In genomic region chr2:231917280-231918088, GRCh38 we compare ENCODE assay signal across 21 cellular contexts. TPM values are rescaled to one million over a fixed set of nuclear protein-coding genes. Genes with fewer than 3 reads are reported as not detected.
DNase-seq lines count a peak whose midpoint lies in the region; ATAC-seq, FAIRE-seq and TF ChIP-seq lines count a peak whose summit lies in the region.
"Had no signal": no experiment of that assay in that cellular context is flagged by ENCODE, and none has a peak within 500 bp of the region (broad histone marks: within the 10 kb centered on the region; RNA-seq: fewer than 3 reads in every experiment).

No MANE protein-coding gene starts in this region.

- in situ Hi-C loops in Panc1 (cut with HindIII; ENCODE audit: low pct_unique_long_range_greater_than_20kb, low sequenced_read_pairs), result no loop called here

- no peak for TF ChIP-seq CTCF in Panc1 (IDR thresholded peaks at IDR 0.05)
- TF ChIP-seq CTCF in nephron progenitor cell (IDR thresholded peaks at IDR 0.05), result no peak
- TF ChIP-seq CTCF in CD4-positive, alpha-beta T cell (IDR thresholded peaks at IDR 0.05), result no peak

- ATAC-seq in Panc1, result 0 out of 2 replicates have a peak, but pooled peaks have one; percentile 39
- ATAC-seq in HG02938 (IDR thresholded peaks at IDR 0.05; ENCODE audit: unreplicated experiment), result no peak
- ATAC-seq in CD4-positive, alpha-beta T cell (ENCODE audit: poor library complexity), result no peak

- no TSS peak for BruUV-seq in Panc1 (replicated peaks; lab: Mats Ljungman, UMichigan)

- no peaks in the 10 kb centered on the region for H3K27me3 ChIP-seq in Panc1 (ENCODE audit: control insufficient read depth, insufficient read depth, low read length)
- no peaks in the 10 kb centered on the region for H3K27me3 ChIP-seq in CD4-positive, alpha-beta T cell (ENCODE audit: control insufficient read depth, insufficient read depth, low read length)

- intact Hi-C loops in Panc1 (cut with micrococcal nuclease; ENCODE audit: unreplicated experiment), result no loop called here
- intact Hi-C loops in CD4-positive, alpha-beta T cell (cut with DNase I, micrococcal nuclease), result no loop called here

- H3K27me3 Mint-ChIP-seq in nephron progenitor cell (ENCODE audit: low read depth, poor library complexity), result peaks cover 42% of the 10 kb centered on the region
- H3K27me3 Mint-ChIP-seq in CD4-positive, alpha-beta T cell, result peaks cover 3% of the 10 kb centered on the region

- H3K4me1 Mint-ChIP-seq in nephron progenitor cell, result peaks cover 10% of the 10 kb centered on the region
- H3K4me1 Mint-ChIP-seq in CD4-positive, alpha-beta T cell (ENCODE audit: low read depth), result no peaks in the 10 kb centered on the region

- DNase-seq in D341Med (ENCODE audit: low spot score) (peak; percentile 20), Panc1 (ENCODE audit: low read depth, low spot score) (no peak), frontal cortex (ENCODE audit: low spot score in 2 of 2) (peak; percentile 39 to 54), nephron progenitor cell (no peak), DMS53 (lab: John Stamatoyannopoulos, UW) (no peak)
- DNase-seq in CD4-positive, alpha-beta T cell, result no peak
- DNase-seq in activated naive CD4-positive, alpha-beta T cell treated with Interleukin-2 at 50 U/mL for 16 hours, result no peak
- DNase-seq: activated T-cell treated with anti-CD3 and anti-CD28 coated beads, Interleukin-2, amount 50 U/mL, for 72 hours; AML-193; EL; NCI-H1092 treated with DMSO at 0.1 percent for 48 hours; NCI-H2227 treated with DMSO at 0.1 percent for 48 hours; stimulated activated CD4-positive, alpha-beta T cell treated with anti-CD3 and anti-CD28 coated beads, Interleukin-2, amount 100 ng/mL, for 24 hours; stimulated activated CD8-positive, alpha-beta memory T cell treated with anti-CD3 and anti-CD28 coated beads, Interleukin-4, amount 100 ng/mL, for 48 hours; SW 1271 had no signal

- H3K9me3 ChIP-seq in Panc1 (ENCODE audit: control insufficient read depth, insufficient read depth, low read depth, low read length), result no peaks in the 10 kb centered on the region
- H3K9me3 ChIP-seq in CD4-positive, alpha-beta T cell (ENCODE audit: control insufficient read depth, low read length), result no peaks in the 10 kb centered on the region

- H3K36me3 ChIP-seq in Panc1 (ENCODE audit: control insufficient read depth, insufficient read depth, low read length), result no peaks in the 10 kb centered on the region

- H3K27ac Mint-ChIP-seq in nephron progenitor cell, result peak overlapping the region; percentile 85
- H3K27ac Mint-ChIP-seq in CD4-positive, alpha-beta T cell, result no peak overlapping the region
- H3K27ac Mint-ChIP-seq: activated T-cell treated with anti-CD3 and anti-CD28 coated beads, Interleukin-2, amount 50 U/mL, for 72 hours; type B pancreatic cell had no signal

- H3K27ac ChIP-seq in Panc1 (ENCODE audit: low read length), result no peak overlapping the region
- H3K27ac ChIP-seq in CD4-positive, alpha-beta T cell (ENCODE audit: low read depth, low read length), result no peak overlapping the region

- FAIRE-seq in frontal cortex (lab: Jason Lieb, UNC), result no peak
- FAIRE-seq: astrocyte, GM19239 had no signal

- H3K4me1 ChIP-seq in Panc1 (ENCODE audit: control insufficient read depth, insufficient read depth, low read length), result no peaks in the 10 kb centered on the region

- CTCF ChIA-PET in Panc1 (lab: Charles Lee), result interaction anchor here (0.7 kb wide), 2 partner anchors 275 to 606 kb away, joined by 5 to 6 read pairs; no protein-coding TSS in a partner anchor
- CTCF ChIA-PET in CD4-positive, alpha-beta T cell (lab: Charles Lee), result interaction anchor here (1.9 kb wide), 1 partner anchor 11 kb away, joined by 6 read pairs; no protein-coding TSS in a partner anchor

- H3K4me3 Mint-ChIP-seq in nephron progenitor cell, result no peak overlapping the region
- H3K4me3 Mint-ChIP-seq in CD4-positive, alpha-beta T cell, result no peak overlapping the region
- H3K4me3 Mint-ChIP-seq: activated T-cell treated with anti-CD3 and anti-CD28 coated beads, Interleukin-2, amount 50 U/mL, for 72 hours; type B pancreatic cell had no signal

- H3K9me3 Mint-ChIP-seq in nephron progenitor cell, result no peaks in the 10 kb centered on the region
- H3K9me3 Mint-ChIP-seq in CD4-positive, alpha-beta T cell, result no peaks in the 10 kb centered on the region
- H3K9me3 Mint-ChIP-seq: activated T-cell treated with anti-CD3 and anti-CD28 coated beads, Interleukin-2, amount 50 U/mL, for 72 hours; type B pancreatic cell had no signal

- POLR2A ChIA-PET in Panc1 (lab: Charles Lee), result no interaction called here
- POLR2A ChIA-PET in CD4-positive, alpha-beta T cell (lab: Charles Lee), result no interaction called here

- H3K4me3 ChIP-seq in Panc1 (ENCODE audit: low read depth in 2 of 2, low read length in 2 of 2), result no peak overlapping the region

- no peaks in the 10 kb centered on the region for H3K36me3 Mint-ChIP-seq in nephron progenitor cell (ENCODE audit: low read depth)
- no peaks in the 10 kb centered on the region for H3K36me3 Mint-ChIP-seq in CD4-positive, alpha-beta T cell (ENCODE audit: low read depth)
- H3K36me3 Mint-ChIP-seq: type B pancreatic cell had no signal

RNA-seq across cellular contexts. Expression of gene NPPC, which starts 8.7 kb away (rescaled TPM):
- total RNA-seq in Panc1 (2021; ENCODE audit: unreplicated experiment), result 1.1 TPM
- polyA plus RNA-seq in Panc1 (2012; ENCODE audit: insufficient read length), result 1.3 TPM
- 0.41 TPM for total RNA-seq in frontal cortex
- total RNA-seq in CD4-positive, alpha-beta T cell, result under 1 TPM in 1 of 2 experiments, not detected in 1; 0.34 TPM
- total RNA-seq: fibroblast of villous mesenchyme, pulmonary artery endothelial cell had no signal

RNA-seq across cellular contexts. Expression of gene DIS3L2, which starts 44.0 kb away (rescaled TPM):
- total RNA-seq in Panc1 (2021; ENCODE audit: unreplicated experiment) (28.1 TPM), frontal cortex (33.0 TPM)
- polyA plus RNA-seq in Panc1 (2012; ENCODE audit: insufficient read length), result 20.6 TPM
- total RNA-seq in CD4-positive, alpha-beta T cell, result 10 to 100 TPM; 59.8 to 62.9 TPM

Comparison
In these comparisons a context has a peak if more than half of its experiments do, and no peak if none do; other contexts are left out.
1. DNase-seq: peak in D341Med (single experiment) and frontal cortex (2 of 2); none in Panc1 (single experiment), nephron progenitor cell (single experiment), DMS53 (single experiment), CD4-positive, alpha-beta T cell (0 of 10) and activated naive CD4-positive, alpha-beta T cell treated with Interleukin-2 at 50 U/mL for 16 hours (single experiment).